8 cellular contexts compared by ENCODE assay signal in the genomic region with DNA sequence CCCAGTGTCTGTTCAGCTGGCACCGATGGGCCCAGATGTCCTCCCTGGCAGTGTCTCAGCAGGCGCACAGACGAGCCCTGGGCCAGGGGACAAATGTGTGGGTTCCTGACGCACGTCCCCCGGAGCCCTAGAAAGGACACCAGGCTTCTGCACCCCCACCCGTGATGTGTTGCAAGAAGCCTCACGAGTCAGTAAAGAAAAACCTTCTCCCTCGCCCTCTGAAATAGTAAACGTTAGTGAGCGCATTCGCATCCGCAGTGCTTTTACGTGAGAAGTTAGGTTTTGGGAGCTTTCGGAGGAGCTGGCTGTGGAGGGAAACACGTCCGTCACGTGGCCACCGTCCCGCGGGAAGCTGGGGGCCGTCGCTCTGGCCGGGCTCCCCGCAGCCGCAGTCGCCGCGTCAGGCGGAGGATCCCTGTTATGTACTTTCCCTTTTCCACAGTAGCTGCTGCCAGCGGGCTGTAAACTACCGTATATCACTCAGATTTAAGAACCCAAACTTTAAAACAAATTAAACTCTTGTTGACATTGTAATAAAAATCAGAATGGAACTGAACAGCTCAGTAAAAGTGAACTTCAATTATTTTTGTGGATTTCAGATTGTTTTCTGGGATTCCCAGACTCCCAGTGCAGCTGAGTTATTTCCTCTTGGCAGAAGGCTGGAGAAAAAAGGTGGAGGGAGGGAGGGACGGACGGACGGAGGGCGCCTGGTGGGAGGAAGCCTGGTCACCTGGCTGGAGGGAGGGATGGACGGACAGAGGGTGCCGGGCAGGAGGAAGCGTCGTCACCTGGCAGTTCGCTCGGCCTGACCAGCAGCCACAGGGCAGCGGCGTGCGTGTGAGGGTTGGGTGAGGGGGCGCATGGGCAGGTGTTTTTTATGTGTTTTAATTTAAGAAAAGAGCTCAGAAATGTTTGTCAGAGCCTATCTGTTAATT.
DNase-seq lines count a peak whose midpoint lies in the region; ATAC-seq, FAIRE-seq and TF ChIP-seq lines count a peak whose summit lies in the region.

No MANE protein-coding gene starts in this region.

- H3K4me1 ChIP-seq in cardiac muscle cell (ENCODE audit: low read depth) (peaks cover 18% of the 10 kb centered on the region), pancreas (peaks cover 0 to 11% (median 0%) of the 10 kb centered on the region in 3 donors)

- DNase-seq in activated CD8-positive, alpha-beta memory T cell treated with anti-CD3 and anti-CD28 coated beads, Interleukin-2, amount 50 U/mL, for 4 hours, result peak; percentile 29
- DNase-seq in activated CD8-positive, alpha-beta memory T cell treated with anti-CD3 and anti-CD28 coated beads, Interleukin-2, amount 10 ng/mL, durations not matched to agents 7 days and 5 days, result no peak
- peak in 1 of 2 donors; percentile 62 for DNase-seq in activated naive CD4-positive, alpha-beta T cell treated with anti-CD3 and anti-CD28 coated beads, Interleukin-2, amount 50 U/mL, for 72 hours (ENCODE audit: low spot score in 2 of 2)
- DNase-seq in cardiac muscle cell (ENCODE audit: low read depth in 1 of 2, low spot score in 1 of 2) (peak in 1 of 2 donors; percentile 80), pancreas (peak in 5 of 6 donors; percentile 44 to 78 (median 63)), SKM-1 treated with dmso at 0.1 percent for 144 hours (lab: John Stamatoyannopoulos, UW; ENCODE audit: unreplicated experiment) (no peak)

- no peak for ATAC-seq in activated CD8-positive, alpha-beta memory T cell treated with anti-CD3 and anti-CD28 coated beads, Interleukin-2, amount 10 ng/mL, durations not matched to agents 7 days and 5 days
- ATAC-seq in activated naive CD4-positive, alpha-beta T cell treated with anti-CD3 and anti-CD28 coated beads, Interleukin-2, amount 50 U/mL, for 72 hours, result peak; percentile 42 to 55
- peak; percentile 79 to 89 (median 84) for ATAC-seq in pancreas
- no peak for ATAC-seq in GM19328 (IDR thresholded peaks at IDR 0.05; ENCODE audit: unreplicated experiment)
- ATAC-seq in HG02970 (IDR thresholded peaks at IDR 0.05; ENCODE audit: low FRiP score, unreplicated experiment), result no peak

- TF ChIP-seq CTCF in cardiac muscle cell (IDR thresholded peaks at IDR 0.05; ENCODE audit: low read depth, low read length) (no peak), pancreas (IDR thresholded peaks at IDR 0.05) (no peak)

- peaks cover 11% of the 10 kb centered on the region for H3K4me1 Mint-ChIP-seq in activated CD8-positive, alpha-beta memory T cell treated with anti-CD3 and anti-CD28 coated beads, Interleukin-2, amount 10 ng/mL, durations not matched to agents 7 days and 5 days

- no peaks in the 10 kb centered on the region for H3K27me3 Mint-ChIP-seq in activated CD8-positive, alpha-beta memory T cell treated with anti-CD3 and anti-CD28 coated beads, Interleukin-2, amount 10 ng/mL, durations not matched to agents 7 days and 5 days

- H3K27me3 ChIP-seq in cardiac muscle cell (no peaks in the 10 kb centered on the region), pancreas (no peaks in the 10 kb centered on the region)

- H3K36me3 Mint-ChIP-seq in activated CD8-positive, alpha-beta memory T cell treated with anti-CD3 and anti-CD28 coated beads, Interleukin-2, amount 10 ng/mL, durations not matched to agents 7 days and 5 days, result no peaks in the 10 kb centered on the region
- H3K36me3 Mint-ChIP-seq in activated naive CD4-positive, alpha-beta T cell treated with anti-CD3 and anti-CD28 coated beads, Interleukin-2, amount 50 U/mL, for 72 hours, result peaks cover 7 to 37% of the 10 kb centered on the region in 2 donors

- no peaks in the 10 kb centered on the region for H3K9me3 Mint-ChIP-seq in activated CD8-positive, alpha-beta memory T cell treated with anti-CD3 and anti-CD28 coated beads, Interleukin-2, amount 10 ng/mL, durations not matched to agents 7 days and 5 days (ENCODE audit: low read depth)
- H3K9me3 Mint-ChIP-seq in activated naive CD4-positive, alpha-beta T cell treated with anti-CD3 and anti-CD28 coated beads, Interleukin-2, amount 50 U/mL, for 72 hours, result no peaks in the 10 kb centered on the region

- CTCF ChIA-PET in activated CD8-positive, alpha-beta memory T cell treated with anti-CD3 and anti-CD28 coated beads, Interleukin-2, amount 10 ng/mL, durations not matched to agents 7 days and 5 days (lab: Charles Lee), result no interaction called here

- FAIRE-seq in pancreas (lab: Jason Lieb, UNC), result no peak

- H3K4me3 ChIP-seq in cardiac muscle cell, result no peak overlapping the region
- peak overlapping the region in 3 of 4 donors; percentile 0 to 46 (median 31) for H3K4me3 ChIP-seq in pancreas

- no peak overlapping the region for H3K27ac Mint-ChIP-seq in activated CD8-positive, alpha-beta memory T cell treated with anti-CD3 and anti-CD28 coated beads, Interleukin-2, amount 10 ng/mL, durations not matched to agents 7 days and 5 days
- peak overlapping the region; percentile 90 to 95 for H3K27ac Mint-ChIP-seq in activated naive CD4-positive, alpha-beta T cell treated with anti-CD3 and anti-CD28 coated beads, Interleukin-2, amount 50 U/mL, for 72 hours

- intact Hi-C loops in pancreas (cut with DNase I), result no loop called here

- H3K4me3 Mint-ChIP-seq in activated CD8-positive, alpha-beta memory T cell treated with anti-CD3 and anti-CD28 coated beads, Interleukin-2, amount 10 ng/mL, durations not matched to agents 7 days and 5 days, result no peak overlapping the region

- H3K9me3 ChIP-seq in cardiac muscle cell (ENCODE audit: low read depth) (no peaks in the 10 kb centered on the region), pancreas (no peaks in the 10 kb centered on the region)

- WGBS in pancreas, 2 donors, result 13 to 17% methylated on average over 46 of the region's 46 CpGs

- no peaks in the 10 kb centered on the region for H3K36me3 ChIP-seq in cardiac muscle cell
- no peaks in the 10 kb centered on the region for H3K36me3 ChIP-seq in pancreas

- H3K27ac ChIP-seq in cardiac muscle cell, result peak overlapping the region; percentile 57
- peak overlapping the region; percentile 48 to 78 (median 71) for H3K27ac ChIP-seq in pancreas

Comparison
In these comparisons a context has a peak if more than half of its experiments do, and no peak if none do; other contexts are left out.
1. DNase-seq: peak in activated CD8-positive, alpha-beta memory T cell treated with anti-CD3 and anti-CD28 coated beads, Interleukin-2, amount 50 U/mL, for 4 hours (single experiment) and pancreas (5 of 6); none in activated CD8-positive, alpha-beta memory T cell treated with anti-CD3 and anti-CD28 coated beads, Interleukin-2, amount 10 ng/mL, durations not matched to agents 7 days and 5 days (single experiment) and SKM-1 treated with dmso at 0.1 percent for 144 hours (single experiment).
2. ATAC-seq: peak in activated naive CD4-positive, alpha-beta T cell treated with anti-CD3 and anti-CD28 coated beads, Interleukin-2, amount 50 U/mL, for 72 hours (2 of 2) and pancreas (4 of 4); none in activated CD8-positive, alpha-beta memory T cell treated with anti-CD3 and anti-CD28 coated beads, Interleukin-2, amount 10 ng/mL, durations not matched to agents 7 days and 5 days (single experiment), GM19328 (single experiment) and HG02970 (single experiment).